Comparison of ENCODE assay signal across 9 cellular contexts in the genomic region with DNA sequence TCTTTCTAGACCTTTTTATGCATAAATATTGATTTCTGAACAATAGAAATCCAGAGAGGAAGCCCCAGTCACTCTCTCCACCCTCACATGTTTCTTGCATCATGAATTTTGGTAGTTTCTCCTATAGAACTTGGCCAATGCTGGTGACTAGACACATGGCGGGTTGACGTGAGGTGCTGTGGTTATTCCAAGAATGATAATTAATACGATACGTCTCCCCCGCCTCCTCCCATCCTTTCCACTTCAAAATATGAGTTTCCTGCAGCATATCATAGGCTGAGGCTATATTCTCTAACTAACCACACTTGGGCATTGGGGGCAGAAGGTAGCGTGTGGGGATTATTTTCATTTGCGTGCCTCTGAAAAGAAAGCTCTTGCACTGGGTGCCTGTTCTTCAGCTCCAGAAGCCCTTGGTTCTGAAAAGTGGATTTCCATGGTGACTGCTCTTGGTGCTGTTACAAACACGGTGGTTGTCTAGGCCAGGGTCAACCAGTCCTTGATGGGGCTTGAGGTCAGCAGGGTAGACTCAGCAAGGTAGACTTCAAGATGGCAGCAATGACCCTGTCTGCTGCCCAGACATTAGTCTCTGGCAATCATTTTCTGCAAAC. TPM values are rescaled to one million over a fixed set of nuclear protein-coding genes. Genes with fewer than 3 reads are reported as not detected.
DNase-seq lines count a peak whose midpoint lies in the region; ATAC-seq and TF ChIP-seq lines count a peak whose summit lies in the region.
"Had no signal": no experiment of that assay in that cellular context is flagged by ENCODE, and none has a peak within 500 bp of the region (broad histone marks: within the 10 kb centered on the region; RNA-seq: fewer than 3 reads in every experiment).

No MANE protein-coding gene starts in this region.

- TF ChIP-seq CTCF in kidney epithelial cell (IDR thresholded peaks at IDR 0.05; ENCODE audit: insufficient read depth, low read length, poor library complexity, severe bottlenecking) = no peak

- H3K9me3 Mint-ChIP-seq in T-helper 1 cell treated with Interleukin-12 subunit alpha and Interleukin-12 subunit beta and Interleukin-4 antibody, amounts not matched to agents 30 μg/mL and 1 μg/mL, for 36 hours = no peaks in the 10 kb centered on the region
- no peaks in the 10 kb centered on the region for H3K9me3 Mint-ChIP-seq in stimulated activated effector memory CD8-positive, alpha-beta T cell treated with anti-CD3 and anti-CD28 coated beads, Interleukin-12 subunit alpha, Interleukin-12 subunit beta, amount 100 ng/mL, for 72 hours
- H3K9me3 Mint-ChIP-seq in stimulated activated memory B cell treated with anti-CD40 and anti-IgM and Interleukin-4, amounts not matched to agents 10 μg/mL and 1 μg/mL and 100 μg/mL, for 72 hours = no peaks in the 10 kb centered on the region

- peaks cover 91% of the 10 kb centered on the region for H3K36me3 Mint-ChIP-seq in T-helper 1 cell treated with Interleukin-12 subunit alpha and Interleukin-12 subunit beta and Interleukin-4 antibody, amounts not matched to agents 30 μg/mL and 1 μg/mL, for 36 hours (ENCODE audit: low read depth)
- peaks cover 77% of the 10 kb centered on the region for H3K36me3 Mint-ChIP-seq in stimulated activated effector memory CD8-positive, alpha-beta T cell treated with anti-CD3 and anti-CD28 coated beads, Interleukin-12 subunit alpha, Interleukin-12 subunit beta, amount 100 ng/mL, for 72 hours
- peaks cover 8% of the 10 kb centered on the region for H3K36me3 Mint-ChIP-seq in stimulated activated memory B cell treated with anti-CD40 and anti-IgM and Interleukin-4, amounts not matched to agents 10 μg/mL and 1 μg/mL and 100 μg/mL, for 72 hours

- no peaks in the 10 kb centered on the region for H3K27me3 Mint-ChIP-seq in T-helper 1 cell treated with Interleukin-12 subunit alpha and Interleukin-12 subunit beta and Interleukin-4 antibody, amounts not matched to agents 30 μg/mL and 1 μg/mL, for 36 hours (ENCODE audit: low read depth)
- H3K27me3 Mint-ChIP-seq in stimulated activated memory B cell treated with anti-CD40 and anti-IgM and Interleukin-4, amounts not matched to agents 10 μg/mL and 1 μg/mL and 100 μg/mL, for 72 hours = no peaks in the 10 kb centered on the region

- DNase-seq in activated T-cell treated with anti-CD3 and anti-CD28 coated beads, Interleukin-2, amount 50 U/mL, for 48 hours = peak; percentile 64 to 67
- no peak for DNase-seq in kidney epithelial cell (ENCODE audit: low read depth)
- DNase-seq in stimulated activated effector memory CD8-positive, alpha-beta T cell treated with anti-CD3 and anti-CD28 coated beads, Interleukin-12 subunit alpha, Interleukin-12 subunit beta, amount 100 ng/mL, for 72 hours (ENCODE audit: low spot score in 2 of 2) = peak in 1 of 2 donors; percentile 74
- DNase-seq in sciatic nerve (ENCODE audit: low spot score) = no peak
- DNase-seq in AML-193 (lab: John Stamatoyannopoulos, UW) = no peak

- ATAC-seq in stimulated activated effector memory CD8-positive, alpha-beta T cell treated with anti-CD3 and anti-CD28 coated beads, Interleukin-12 subunit alpha, Interleukin-12 subunit beta, amount 100 ng/mL, for 72 hours = peak; percentile 69
- no peak for ATAC-seq in stimulated activated memory B cell treated with anti-CD40 and anti-IgM and Interleukin-4, amounts not matched to agents 10 μg/mL and 1 μg/mL and 100 μg/mL, for 72 hours
- no peak for ATAC-seq in sciatic nerve
- ATAC-seq in GM21526 (IDR thresholded peaks at IDR 0.05; ENCODE audit: low FRiP score, unreplicated experiment) = no peak

- H3K27ac Mint-ChIP-seq in T-helper 1 cell treated with Interleukin-12 subunit alpha and Interleukin-12 subunit beta and Interleukin-4 antibody, amounts not matched to agents 30 μg/mL and 1 μg/mL, for 36 hours = peak overlapping the region; percentile 98
- peak overlapping the region; percentile 79 for H3K27ac Mint-ChIP-seq in stimulated activated effector memory CD8-positive, alpha-beta T cell treated with anti-CD3 and anti-CD28 coated beads, Interleukin-12 subunit alpha, Interleukin-12 subunit beta, amount 100 ng/mL, for 72 hours
- H3K27ac Mint-ChIP-seq in stimulated activated memory B cell treated with anti-CD40 and anti-IgM and Interleukin-4, amounts not matched to agents 10 μg/mL and 1 μg/mL and 100 μg/mL, for 72 hours = no peak overlapping the region

- peak overlapping the region; percentile 12 for H3K4me3 ChIP-seq in kidney epithelial cell (ENCODE audit: low read depth, low read length)

- peak overlapping the region; percentile 99 for H3K4me3 Mint-ChIP-seq in T-helper 1 cell treated with Interleukin-12 subunit alpha and Interleukin-12 subunit beta and Interleukin-4 antibody, amounts not matched to agents 30 μg/mL and 1 μg/mL, for 36 hours
- peak overlapping the region; percentile 68 for H3K4me3 Mint-ChIP-seq in stimulated activated effector memory CD8-positive, alpha-beta T cell treated with anti-CD3 and anti-CD28 coated beads, Interleukin-12 subunit alpha, Interleukin-12 subunit beta, amount 100 ng/mL, for 72 hours
- no peak overlapping the region for H3K4me3 Mint-ChIP-seq in stimulated activated memory B cell treated with anti-CD40 and anti-IgM and Interleukin-4, amounts not matched to agents 10 μg/mL and 1 μg/mL and 100 μg/mL, for 72 hours

- peaks cover 64% of the 10 kb centered on the region for H3K4me1 Mint-ChIP-seq in T-helper 1 cell treated with Interleukin-12 subunit alpha and Interleukin-12 subunit beta and Interleukin-4 antibody, amounts not matched to agents 30 μg/mL and 1 μg/mL, for 36 hours (ENCODE audit: low read depth)
- H3K4me1 Mint-ChIP-seq in stimulated activated effector memory CD8-positive, alpha-beta T cell treated with anti-CD3 and anti-CD28 coated beads, Interleukin-12 subunit alpha, Interleukin-12 subunit beta, amount 100 ng/mL, for 72 hours = peaks cover 85% of the 10 kb centered on the region
- H3K4me1 Mint-ChIP-seq in stimulated activated memory B cell treated with anti-CD40 and anti-IgM and Interleukin-4, amounts not matched to agents 10 μg/mL and 1 μg/mL and 100 μg/mL, for 72 hours = peaks cover 62% of the 10 kb centered on the region

- intact Hi-C loops in sciatic nerve (cut with DNase I) = no loop called here

- peaks cover 6% of the 10 kb centered on the region for H3K36me3 ChIP-seq in kidney epithelial cell (ENCODE audit: control insufficient read depth, insufficient read depth, low read length)

- H3K27me3 ChIP-seq in kidney epithelial cell (ENCODE audit: control insufficient read depth, insufficient read depth, low read length) = no peaks in the 10 kb centered on the region

RNA-seq across cellular contexts. Expression of gene TNFSF10, which starts 5.3 kb away (rescaled TPM):
- total RNA-seq in kidney epithelial cell (8.6 and 16.5 TPM in 2 replicates), sciatic nerve (36.5 TPM)
- total RNA-seq: myocyte had no signal

Comparison
In these comparisons a context has a peak if more than half of its experiments do, and no peak if none do; other contexts are left out.
1. DNase-seq: peak in activated T-cell treated with anti-CD3 and anti-CD28 coated beads, Interleukin-2, amount 50 U/mL, for 48 hours (2 of 2); none in kidney epithelial cell (single experiment), sciatic nerve (single experiment) and AML-193 (0 of 2).